ENCODE assay signal across 8 cellular contexts in genomic region chr12:67025543-67026114, GRCh38.
DNase-seq lines count a peak whose midpoint lies in the region; ATAC-seq lines count a peak whose summit lies in the region.

No MANE protein-coding gene starts in this region.

- DNase-seq in NCI-H1436 (lab: John Stamatoyannopoulos, UW), result peak; percentile 27
- DNase-seq in NCI-H1436 treated with DMSO at 0.1 percent for 48 hours (lab: John Stamatoyannopoulos, UW), result no peak
- DNase-seq in Kasumi-1 (lab: John Stamatoyannopoulos, UW), result peak; percentile 60 to 62
- peak; percentile 28 for DNase-seq in SW480 (ENCODE audit: low spot score)
- peak; percentile 25 to 59 for DNase-seq in T47D (ENCODE audit: low read depth in 1 of 2, low spot score in 1 of 2)
- peak; percentile 6 for DNase-seq in naive B cell
- no peak for DNase-seq in mesenteric fat pad (ENCODE audit: low spot score)

- no peaks in the 10 kb centered on the region for H3K36me3 Mint-ChIP-seq in naive B cell

- H3K27ac Mint-ChIP-seq in naive B cell, result no peak overlapping the region

- H3K9me3 Mint-ChIP-seq in naive B cell, result no peaks in the 10 kb centered on the region

- H3K4me3 Mint-ChIP-seq in naive B cell, result no peak overlapping the region

- ATAC-seq in GM21515 (IDR thresholded peaks at IDR 0.05; ENCODE audit: unreplicated experiment), result peak; percentile 90
- ATAC-seq in naive B cell (ENCODE audit: low read depth in 2 of 2), result no peak

- H3K27me3 Mint-ChIP-seq in naive B cell, result peaks cover 14 to 28% (median 23%) of the 10 kb centered on the region in 3 donors

- H3K4me1 Mint-ChIP-seq in naive B cell, result no peaks in the 10 kb centered on the region

- in situ Hi-C loops in T47D (cut with HindIII; ENCODE audit: low pct_unique_long_range_greater_than_20kb, low sequenced_read_pairs), result no loop called here

Comparison
In these comparisons a context has a peak if more than half of its experiments do, and no peak if none do; other contexts are left out.
1. DNase-seq: peak in NCI-H1436 (single experiment), Kasumi-1 (2 of 2), SW480 (single experiment), T47D (2 of 2) and naive B cell (single experiment); none in NCI-H1436 treated with DMSO at 0.1 percent for 48 hours (single experiment) and mesenteric fat pad (single experiment).